24 cellular contexts compared by ENCODE assay signal in genomic region chr5:85814596-85814995, GRCh38.
DNase-seq lines count a peak whose midpoint lies in the region; ATAC-seq, FAIRE-seq and TF ChIP-seq lines count a peak whose summit lies in the region.
"Had no signal": no experiment of that assay in that cellular context is flagged by ENCODE, and none has a peak within 500 bp of the region (broad histone marks: within the 10 kb centered on the region; RNA-seq: fewer than 3 reads in every experiment).

No MANE protein-coding gene starts in this region.

- no peaks in the 10 kb centered on the region for H3K27me3 Mint-ChIP-seq in activated T-helper 17 cell treated with anti-CD3 and anti-CD28 coated beads, Interleukin-2, amount 50 U/mL, for 72 hours
- H3K27me3 Mint-ChIP-seq: activated CD8-positive, alpha-beta T cell treated with anti-CD3 and anti-CD28 coated beads for 36 hours; B cell had no signal

- ATAC-seq in activated T-helper 17 cell treated with anti-CD3 and anti-CD28 coated beads, Interleukin-2, amount 50 U/mL, for 72 hours (replicated peaks): no peak
- ATAC-seq in Right ventricle myocardium superior (ENCODE audit: poor library complexity) (no peak), HG03571 (IDR thresholded peaks at IDR 0.05; ENCODE audit: unreplicated experiment) (no peak)
- ATAC-seq: activated CD8-positive, alpha-beta T cell treated with anti-CD3 and anti-CD28 coated beads for 36 hours; lower lobe of right lung had no signal

- no peaks in the 10 kb centered on the region for H3K36me3 ChIP-seq in BE2C
- H3K36me3 ChIP-seq in H1 (ENCODE audit: control insufficient read depth in 2 of 4, insufficient read depth in 4 of 4, low read length in 3 of 4): 0 out of 8 replicates have a peak, but pooled peaks cover 0 to 2% (median 0%) of the 10 kb centered on the region in 4 experiments
- H3K36me3 ChIP-seq in mesendoderm (ENCODE audit: control insufficient read depth, insufficient read depth, low read length): no peaks in the 10 kb centered on the region
- no peaks in the 10 kb centered on the region for H3K36me3 ChIP-seq in adrenal gland (replicated peaks in 1 of 2)
- H3K36me3 ChIP-seq: lower lobe of right lung, upper lobe of left lung had no signal

- H3K79me2 ChIP-seq in H1 (ENCODE audit: control insufficient read depth in 1 of 2, insufficient read depth in 2 of 2, low read length in 2 of 2) (no peaks in the 10 kb centered on the region), mesendoderm (ENCODE audit: control insufficient read depth, insufficient read depth, low read length) (no peaks in the 10 kb centered on the region)

- H3K4me3 ChIP-seq in BE2C (ENCODE audit: low read depth, low read length): no peak overlapping the region
- H3K4me3 ChIP-seq in H1 (ENCODE audit: extremely low read depth in 1 of 4, insufficient read depth in 2 of 4, low read depth in 3 of 4, low read length in 4 of 4): peak overlapping the region in 1 of 4 experiments; percentile 6; a peak in 1 of 8 replicates
- H3K4me3 ChIP-seq in mesendoderm (ENCODE audit: low read length): no peak overlapping the region
- H3K4me3 ChIP-seq in adrenal gland: no peak overlapping the region
- H3K4me3 ChIP-seq: lower lobe of right lung, upper lobe of left lung had no signal

- H2BK120ac ChIP-seq in H1 (replicated peaks; ENCODE audit: low read depth, low read length) (no peak overlapping the region), mesendoderm (ENCODE audit: low read depth, low read length) (no peak overlapping the region)

- no peak for TF ChIP-seq EP300 in H1 (IDR thresholded peaks at IDR 0.05; ENCODE audit: borderline replicate concordance in 1 of 2, low read depth in 2 of 2, low read length in 2 of 2)

- no peak overlapping the region for H3K14ac ChIP-seq in H1 (ENCODE audit: insufficient read length)

- no peaks in the 10 kb centered on the region for H3K27me3 ChIP-seq in BE2C
- H3K27me3 ChIP-seq in H1 (replicated peaks in 1 of 4; ENCODE audit: control insufficient read depth in 3 of 4, extremely low read depth in 1 of 4, insufficient read depth in 3 of 4, low read length in 3 of 4): no peaks in the 10 kb centered on the region
- H3K27me3 ChIP-seq in mesendoderm (ENCODE audit: insufficient read depth, low read length, poor library complexity): no peaks in the 10 kb centered on the region
- no peaks in the 10 kb centered on the region for H3K27me3 ChIP-seq in adrenal gland
- H3K27me3 ChIP-seq: upper lobe of left lung had no signal

- no peak overlapping the region for H3K56ac ChIP-seq in H1 (replicated peaks; ENCODE audit: insufficient read length, low read depth, low read length)
- H3K56ac ChIP-seq in mesendoderm (ENCODE audit: low read length): no peak overlapping the region

- intact Hi-C loops in Right ventricle myocardium superior (cut with DNase I): no loop called here
- intact Hi-C loops in adrenal gland (cut with DNase I): no loop called here

- H3K4me2 ChIP-seq in H1 (ENCODE audit: insufficient read depth in 1 of 2, low read depth in 2 of 2, low read length in 2 of 2) (peak overlapping the region; percentile 10 to 41; a peak in 2 of 4 replicates), mesendoderm (ENCODE audit: low read length) (no peak overlapping the region)

- H3K4me1 Mint-ChIP-seq in activated T-helper 17 cell treated with anti-CD3 and anti-CD28 coated beads, Interleukin-2, amount 50 U/mL, for 72 hours: no peaks in the 10 kb centered on the region
- H3K4me1 Mint-ChIP-seq: B cell had no signal

- CTCF ChIA-PET in H1 (lab: Charles Lee; ENCODE audit: partially characterized antibody): no interaction called here

- H2BK12ac ChIP-seq in H1 (ENCODE audit: low read depth, low read length): no peak overlapping the region

- no peak overlapping the region for H4K91ac ChIP-seq in H1 (replicated peaks; ENCODE audit: insufficient read length, low read length)

- H3K4me1 ChIP-seq in BE2C (peaks cover 11% of the 10 kb centered on the region), H1 (replicated peaks in 1 of 4; ENCODE audit: control insufficient read depth in 3 of 4, insufficient read depth in 4 of 4, low read length in 3 of 4) (peaks cover 0 to 5% (median 3%) of the 10 kb centered on the region in 4 experiments; a peak in 4 of 7 replicates), mesendoderm (ENCODE audit: control insufficient read depth, low read depth, low read length) (no peaks in the 10 kb centered on the region), adrenal gland (replicated peaks in 1 of 2) (no peaks in the 10 kb centered on the region)
- H3K4me1 ChIP-seq: lower lobe of right lung, upper lobe of left lung had no signal

- H2BK20ac ChIP-seq in H1 (ENCODE audit: low read length): no peak overlapping the region

- H3K27ac ChIP-seq in H1 (ENCODE audit: low read depth, low read length) (no peak overlapping the region), mesendoderm (ENCODE audit: low read depth, low read length) (no peak overlapping the region), adrenal gland (no peak overlapping the region)
- H3K27ac ChIP-seq: lower lobe of right lung, upper lobe of left lung had no signal

- H3K9me3 ChIP-seq in BE2C (no peaks in the 10 kb centered on the region), H1 (ENCODE audit: insufficient read depth in 2 of 2, low read depth in 1 of 2, low read length in 1 of 2) (peaks cover 2 to 3% of the 10 kb centered on the region in 2 experiments; a peak in 1 of 4 replicates), adrenal gland (replicated peaks in 1 of 3) (no peaks in the 10 kb centered on the region)
- H3K9me3 ChIP-seq: lower lobe of right lung, upper lobe of left lung had no signal

- H3K27ac Mint-ChIP-seq in activated T-helper 17 cell treated with anti-CD3 and anti-CD28 coated beads, Interleukin-2, amount 50 U/mL, for 72 hours: no peak overlapping the region
- H3K27ac Mint-ChIP-seq: activated CD8-positive, alpha-beta T cell treated with anti-CD3 and anti-CD28 coated beads for 36 hours; B cell had no signal

- H4K8ac ChIP-seq in H1 (ENCODE audit: extremely low read depth, insufficient read depth, low read length) (no peak overlapping the region), mesendoderm (ENCODE audit: low read depth, low read length) (no peak overlapping the region)

- H3K4me3 Mint-ChIP-seq in activated T-helper 17 cell treated with anti-CD3 and anti-CD28 coated beads, Interleukin-2, amount 50 U/mL, for 72 hours: no peak overlapping the region
- H3K4me3 Mint-ChIP-seq: activated CD8-positive, alpha-beta T cell treated with anti-CD3 and anti-CD28 coated beads for 36 hours; B cell had no signal

- FAIRE-seq in H1 (lab: Jason Lieb, UNC): no peak
- FAIRE-seq: A204.1, bronchial epithelial cell, endothelial cell of umbilical vein, GM19239, keratinocyte had no signal

- no peaks in the 10 kb centered on the region for H3K36me3 Mint-ChIP-seq in activated T-helper 17 cell treated with anti-CD3 and anti-CD28 coated beads, Interleukin-2, amount 50 U/mL, for 72 hours (ENCODE audit: low read depth)

- H3K79me1 ChIP-seq in H1 (ENCODE audit: low read depth, low read length): no peaks in the 10 kb centered on the region
- no peaks in the 10 kb centered on the region for H3K79me1 ChIP-seq in mesendoderm (ENCODE audit: low read length)

- no peak overlapping the region for H2BK15ac ChIP-seq in H1 (ENCODE audit: low read length)
- H2BK15ac ChIP-seq in mesendoderm (replicated peaks; ENCODE audit: low read depth): no peak overlapping the region

- POLR2A ChIA-PET in H1 (lab: Charles Lee; ENCODE audit: partially characterized antibody): no interaction called here

- DNase-seq in BE2C (peak; percentile 44), NCI-H69 (lab: John Stamatoyannopoulos, UW) (peak; percentile 71), H1 (ENCODE audit: low read depth in 1 of 2, low spot score in 2 of 2) (peak in 1 of 2 experiments; percentile 15), mesendoderm (peak; percentile 75), Right ventricle myocardium superior (no peak), adrenal gland (no peak)
- DNase-seq: activated CD8-positive, alpha-beta T cell treated with anti-CD3 and anti-CD28 coated beads for 36 hours; activated gamma-delta T cell treated with Interleukin-2 at 50 U/mL for 16 hours; DND-41; glutamatergic neuron; IMR-90; lower lobe of right lung; NCI-H510A; occipital lobe; RPMI8226; upper lobe of left lung had no signal

- peak in 1 of 2 experiments; percentile 27; a peak in 1 of 4 replicates for TF ChIP-seq RAD21 in H1 (IDR thresholded peaks at IDR 0.05 in 1 of 2, conservative IDR thresholded peaks at IDR 0.05 in 1 of 2; ENCODE audit: low read depth in 2 of 2, low read length in 2 of 2)

- peak overlapping the region; percentile 14; the same call in 1 of the 2 replicates for H2AFZ ChIP-seq in H1 (ENCODE audit: low read length)

- no peak overlapping the region for H2AK5ac ChIP-seq in H1 (ENCODE audit: low read depth, low read length)
- no peak overlapping the region for H2AK5ac ChIP-seq in mesendoderm (ENCODE audit: low read length)

- no peaks in the 10 kb centered on the region for H4K20me1 ChIP-seq in H1 (replicated peaks in 1 of 2; ENCODE audit: control insufficient read depth in 1 of 2, insufficient read depth in 2 of 2, low read length in 2 of 2)

- no peaks in the 10 kb centered on the region for H3K23me2 ChIP-seq in H1 (ENCODE audit: low read depth, low read length)

- no peaks in the 10 kb centered on the region for H3K9me3 Mint-ChIP-seq in activated T-helper 17 cell treated with anti-CD3 and anti-CD28 coated beads, Interleukin-2, amount 50 U/mL, for 72 hours

- H4K5ac ChIP-seq in H1 (ENCODE audit: insufficient read length, low read depth, low read length) (peak overlapping the region; percentile 66), mesendoderm (ENCODE audit: low read length) (no peak overlapping the region)

- no peak for TF ChIP-seq POLR2A in H1 (IDR thresholded peaks at IDR 0.05; ENCODE audit: control extremely low read depth in 1 of 2, low read depth in 2 of 2, low read length in 2 of 2)
- TF ChIP-seq POLR2A in adrenal gland (IDR thresholded peaks at IDR 0.05): no peak

- H3K23ac ChIP-seq in H1 (ENCODE audit: insufficient read length) (no peak overlapping the region), mesendoderm (ENCODE audit: low read length) (no peak overlapping the region)

- H3K18ac ChIP-seq in H1 (ENCODE audit: extremely low read depth, low read length) (no peak overlapping the region; the same call in 1 of the 2 replicates), mesendoderm (ENCODE audit: low read length) (no peak overlapping the region)

- TF ChIP-seq CTCF in BE2C (IDR thresholded peaks at IDR 0.05; ENCODE audit: low read depth, low read length): no peak
- TF ChIP-seq CTCF in H1 (IDR thresholded peaks at IDR 0.05; ENCODE audit: control extremely low read depth in 1 of 3, insufficient read depth in 1 of 3, low read depth in 1 of 3, low read length in 3 of 3): no peak
- no peak for TF ChIP-seq CTCF in adrenal gland (IDR thresholded peaks at IDR 0.05)

- H3K4ac ChIP-seq in H1 (replicated peaks; ENCODE audit: insufficient read length, low read depth, low read length): no peak overlapping the region
- H3K4ac ChIP-seq in mesendoderm (ENCODE audit: low read depth, low read length): no peak overlapping the region

- no peak overlapping the region for H3K9ac ChIP-seq in H1 (replicated peaks in 1 of 4; ENCODE audit: extremely low read depth in 1 of 4, low read depth in 3 of 4, low read length in 3 of 4)
- no peak overlapping the region for H3K9ac ChIP-seq in mesendoderm (ENCODE audit: low read length)

- no peak overlapping the region for H2BK5ac ChIP-seq in H1 (ENCODE audit: low read depth, low read length)
- no peak overlapping the region for H2BK5ac ChIP-seq in mesendoderm (ENCODE audit: low read length)

TF ChIP-seq in H1, 55 proteins besides CTCF, POLR2A, EP300 and RAD21 (continues in another document):
- TF ChIP-seq JUN (IDR thresholded peaks at IDR 0.05; ENCODE audit: low read depth, low read length): no peak

Comparison
In these comparisons a context has a peak if more than half of its experiments do, and no peak if none do; other contexts are left out.
1. DNase-seq: peak in BE2C (single experiment), NCI-H69 (single experiment) and mesendoderm (single experiment); none in Right ventricle myocardium superior (single experiment) and adrenal gland (0 of 7).